ENCODE assay signal across 1 cellular context in the genomic region with DNA sequence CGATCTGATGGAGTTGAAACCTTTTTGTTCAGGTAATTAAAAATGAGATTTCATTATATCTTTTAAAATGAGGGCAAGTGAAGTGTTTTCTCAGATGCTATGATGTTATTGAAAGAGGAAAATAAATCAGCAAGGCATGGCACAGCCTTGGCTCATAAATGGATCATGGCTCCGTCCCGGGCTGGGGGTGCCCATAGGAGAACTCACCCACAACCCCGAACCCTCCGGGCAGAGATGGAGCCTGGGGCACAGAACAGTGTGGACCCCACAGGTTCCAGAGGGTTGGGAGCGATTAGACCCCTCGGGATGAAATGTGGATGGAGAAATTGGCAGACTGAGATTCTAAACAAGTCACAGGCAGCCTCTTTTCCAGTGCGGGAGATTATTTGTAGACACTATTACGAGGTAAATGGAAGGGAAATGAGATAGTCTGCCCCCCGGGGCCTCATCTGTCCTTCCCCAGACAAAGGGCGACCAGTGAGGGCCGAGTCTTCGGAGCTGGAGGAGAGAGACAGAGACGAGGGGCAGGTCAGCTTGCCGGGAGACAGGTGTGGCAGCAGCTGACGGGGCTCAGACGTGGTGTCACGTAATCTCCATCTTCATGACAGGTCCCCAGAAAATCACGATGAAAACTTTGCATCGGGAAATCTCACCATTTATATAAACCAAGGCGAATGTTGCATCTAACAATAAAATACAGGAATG.
TF ChIP-seq lines count a peak whose summit lies in the region.

No MANE protein-coding gene starts in this region.

TF ChIP-seq in K562, 482 proteins besides CTCF, POLR2A, EP300 and RAD21:
- TF ChIP-seq FOSL1 (tag; conservative IDR thresholded peaks at IDR 0.05) (no peak), MTA3 (IDR thresholded peaks at IDR 0.05; ENCODE audit: borderline replicate concordance) (no peak), WHSC1 (IDR thresholded peaks at IDR 0.05; ENCODE audit: low read length) (no peak)
- TF ChIP-seq, protein P1, sequence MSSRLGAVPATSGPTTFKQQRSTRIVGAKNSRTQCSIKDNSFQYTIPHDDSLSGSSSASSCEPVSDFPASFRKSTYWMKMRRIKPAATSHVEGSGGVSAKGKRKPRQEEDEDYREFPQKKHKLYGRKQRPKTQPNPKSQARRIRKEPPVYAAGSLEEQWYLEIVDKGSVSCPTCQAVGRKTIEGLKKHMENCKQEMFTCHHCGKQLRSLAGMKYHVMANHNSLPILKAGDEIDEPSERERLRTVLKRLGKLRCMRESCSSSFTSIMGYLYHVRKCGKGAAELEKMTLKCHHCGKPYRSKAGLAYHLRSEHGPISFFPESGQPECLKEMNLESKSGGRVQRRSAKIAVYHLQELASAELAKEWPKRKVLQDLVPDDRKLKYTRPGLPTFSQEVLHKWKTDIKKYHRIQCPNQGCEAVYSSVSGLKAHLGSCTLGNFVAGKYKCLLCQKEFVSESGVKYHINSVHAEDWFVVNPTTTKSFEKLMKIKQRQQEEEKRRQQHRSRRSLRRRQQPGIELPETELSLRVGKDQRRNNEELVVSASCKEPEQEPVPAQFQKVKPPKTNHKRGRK (tag; IDR thresholded peaks at IDR 0.05): no peak
- TF ChIP-seq, protein P2, sequence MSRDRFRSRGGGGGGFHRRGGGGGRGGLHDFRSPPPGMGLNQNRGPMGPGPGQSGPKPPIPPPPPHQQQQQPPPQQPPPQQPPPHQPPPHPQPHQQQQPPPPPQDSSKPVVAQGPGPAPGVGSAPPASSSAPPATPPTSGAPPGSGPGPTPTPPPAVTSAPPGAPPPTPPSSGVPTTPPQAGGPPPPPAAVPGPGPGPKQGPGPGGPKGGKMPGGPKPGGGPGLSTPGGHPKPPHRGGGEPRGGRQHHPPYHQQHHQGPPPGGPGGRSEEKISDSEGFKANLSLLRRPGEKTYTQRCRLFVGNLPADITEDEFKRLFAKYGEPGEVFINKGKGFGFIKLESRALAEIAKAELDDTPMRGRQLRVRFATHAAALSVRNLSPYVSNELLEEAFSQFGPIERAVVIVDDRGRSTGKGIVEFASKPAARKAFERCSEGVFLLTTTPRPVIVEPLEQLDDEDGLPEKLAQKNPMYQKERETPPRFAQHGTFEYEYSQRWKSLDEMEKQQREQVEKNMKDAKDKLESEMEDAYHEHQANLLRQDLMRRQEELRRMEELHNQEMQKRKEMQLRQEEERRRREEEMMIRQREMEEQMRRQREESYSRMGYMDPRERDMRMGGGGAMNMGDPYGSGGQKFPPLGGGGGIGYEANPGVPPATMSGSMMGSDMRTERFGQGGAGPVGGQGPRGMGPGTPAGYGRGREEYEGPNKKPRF (IDR thresholded peaks at IDR 0.05; ENCODE audit: low read depth, low read length): no peak
TF ChIP-seq in K562: peak in this region for 0.
